29 cellular contexts compared by ENCODE assay signal in genomic region chr16:80991792-80992430, GRCh38.
"Had no signal": no experiment of that assay in that cellular context is flagged by ENCODE, and none has a peak within 500 bp of the region (broad histone marks: within the 10 kb centered on the region; RNA-seq: fewer than 3 reads in every experiment).

No MANE protein-coding gene starts in this region.

- H3K4me1 ChIP-seq: testis, vagina had no signal

- H3K4me3 Mint-ChIP-seq: activated naive CD4-positive, alpha-beta T cell treated with anti-CD3 and anti-CD28 coated beads for 36 hours; activated naive CD8-positive, alpha-beta T cell treated with anti-CD3 and anti-CD28 coated beads for 36 hours; activated T-helper 1 cell treated with anti-CD3 and anti-CD28 coated beads, Interleukin-12 subunit alpha, Interleukin-12 subunit beta, Interleukin-2, Interleukin-4 antibody, amounts not matched to agents 30 ng/mL and 10 ng/mL and 1 ng/mL, durations not matched to agents 14 hours and 24 hours and 36 hours; brain; effector memory CD8-positive, alpha-beta T cell; natural killer cell; type B pancreatic cell had no signal

- H3K27me3 Mint-ChIP-seq: activated naive CD8-positive, alpha-beta T cell treated with anti-CD3 and anti-CD28 coated beads for 36 hours; brain; effector memory CD8-positive, alpha-beta T cell; type B pancreatic cell had no signal

- H3K27me3 ChIP-seq: adrenal gland, dorsolateral prefrontal cortex, gastroesophageal sphincter, testis, vagina had no signal

- H3K27ac Mint-ChIP-seq: activated naive CD4-positive, alpha-beta T cell treated with anti-CD3 and anti-CD28 coated beads for 36 hours; activated naive CD8-positive, alpha-beta T cell treated with anti-CD3 and anti-CD28 coated beads for 36 hours; activated T-helper 1 cell treated with anti-CD3 and anti-CD28 coated beads, Interleukin-12 subunit alpha, Interleukin-12 subunit beta, Interleukin-2, Interleukin-4 antibody, amounts not matched to agents 30 ng/mL and 10 ng/mL and 1 ng/mL, durations not matched to agents 14 hours and 24 hours and 36 hours; brain; natural killer cell; type B pancreatic cell had no signal

- DNase-seq: activated CD4-positive, alpha-beta T cell treated with anti-CD3 and anti-CD28 coated beads for 4 hours; activated CD4-positive, alpha-beta T cell treated with anti-CD3 and anti-CD28 coated beads, Interleukin-2, amount 50 U/mL, for 4 hours; activated CD4-positive, CD25-positive, alpha-beta regulatory T cell; activated CD8-positive, alpha-beta memory T cell treated with anti-CD3 and anti-CD28 coated beads for 24 hours; activated effector memory CD4-positive, alpha-beta T cell treated with anti-CD3 and anti-CD28 coated beads, Interleukin-2, amount 50 U/mL, for 16 hours; activated naive CD4-positive, alpha-beta T cell treated with anti-CD3 and anti-CD28 coated beads for 36 hours; activated naive CD8-positive, alpha-beta T cell treated with anti-CD3 and anti-CD28 coated beads for 36 hours; adrenal gland; aorta; dorsolateral prefrontal cortex; effector memory CD8-positive, alpha-beta T cell; erythroblast; head of caudate nucleus; hippocampal formation; left cardiac atrium; midbrain; natural killer cell; posterior cingulate gyrus; right cardiac atrium; stimulated activated CD4-positive, alpha-beta T cell treated with anti-CD3 and anti-CD28 coated beads, Interleukin-2, amount 100 ng/mL, for 48 hours; stimulated activated naive CD8-positive, alpha-beta T cell treated with anti-CD3 and anti-CD28 coated beads, Interleukin-15, Interleukin-2, amounts not matched to agents 100 U/mL and 50 U/mL, for 24 hours; testis had no signal

- H3K9me3 ChIP-seq: adrenal gland, gastroesophageal sphincter, testis, vagina had no signal

- H3K36me3 ChIP-seq: adrenal gland, vagina had no signal

- FAIRE-seq: keratinocyte had no signal

- H3K4me3 ChIP-seq: adrenal gland, coronary artery, gastroesophageal sphincter, testis, vagina had no signal

- H3K9me3 Mint-ChIP-seq: activated naive CD4-positive, alpha-beta T cell treated with anti-CD3 and anti-CD28 coated beads for 36 hours; activated naive CD8-positive, alpha-beta T cell treated with anti-CD3 and anti-CD28 coated beads for 36 hours; activated T-helper 1 cell treated with anti-CD3 and anti-CD28 coated beads, Interleukin-12 subunit alpha, Interleukin-12 subunit beta, Interleukin-2, Interleukin-4 antibody, amounts not matched to agents 30 ng/mL and 10 ng/mL and 1 ng/mL, durations not matched to agents 14 hours and 24 hours and 36 hours; brain; effector memory CD8-positive, alpha-beta T cell; natural killer cell; type B pancreatic cell had no signal

- H3K27ac ChIP-seq: gastroesophageal sphincter, testis, vagina had no signal

- ATAC-seq: effector memory CD8-positive, alpha-beta T cell; gastroesophageal sphincter; natural killer cell; right cardiac atrium; stimulated activated naive CD8-positive, alpha-beta T cell treated with anti-CD3 and anti-CD28 coated beads, Interleukin-15, Interleukin-2, amounts not matched to agents 100 U/mL and 50 U/mL, for 24 hours had no signal
